In the genomic region with DNA sequence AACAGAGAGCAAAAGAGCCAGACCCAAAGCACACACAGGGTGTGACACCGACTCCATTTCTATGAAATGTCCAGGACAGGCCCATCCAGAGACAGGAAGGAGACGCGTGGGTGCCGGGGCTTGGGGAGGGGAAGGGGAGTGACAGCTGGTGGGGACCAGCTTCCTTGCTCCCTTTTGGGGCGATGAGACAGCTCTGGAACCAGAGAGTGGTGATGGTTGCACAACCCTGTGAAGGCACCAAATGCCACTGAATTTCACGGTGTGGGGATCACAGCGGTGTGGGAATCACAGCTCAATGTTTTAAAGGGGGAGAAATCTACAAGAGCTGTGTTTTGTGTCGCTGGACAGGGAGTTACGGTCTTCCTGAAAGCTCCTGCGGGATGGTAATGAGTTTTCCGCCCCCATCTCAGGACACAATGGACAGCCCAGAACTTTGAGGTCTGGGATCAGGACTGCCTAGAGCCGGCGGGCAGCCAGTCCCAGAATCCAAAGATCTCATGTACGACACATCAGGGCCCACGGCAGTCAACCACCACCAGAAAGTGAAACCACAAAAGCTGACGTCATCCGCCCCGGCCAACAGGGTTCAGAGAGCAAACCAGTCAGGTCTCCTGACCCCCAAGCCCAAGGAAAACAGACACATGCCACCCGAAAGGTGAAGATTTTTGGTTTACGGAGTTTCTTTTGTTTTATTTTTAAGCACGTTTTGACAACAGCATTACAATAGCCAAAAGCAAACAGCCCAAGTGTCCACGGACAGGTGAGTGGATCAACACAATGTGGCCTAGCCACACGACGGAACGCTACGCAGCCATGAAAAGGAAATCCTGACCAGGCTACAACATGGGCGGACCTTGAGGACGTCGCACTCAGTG, we compare ENCODE assay signal across 8 cellular contexts. TPM values are rescaled to one million over a fixed set of nuclear protein-coding genes. Genes with fewer than 3 reads are reported as not detected.
DNase-seq lines count a peak whose midpoint lies in the region; ATAC-seq, FAIRE-seq and TF ChIP-seq lines count a peak whose summit lies in the region.

No MANE protein-coding gene starts in this region.

- H3K4me3 ChIP-seq in HEK293 (ENCODE audit: low read depth, low read length): no peak overlapping the region
- peak overlapping the region in 2 of 3 experiments; percentile 17 to 22 for H3K4me3 ChIP-seq in endothelial cell of umbilical vein (replicated peaks in 1 of 3; ENCODE audit: insufficient read depth in 1 of 3, low read depth in 1 of 3, low read length in 3 of 3)
- H3K4me3 ChIP-seq in testis: no peak overlapping the region
- no peak overlapping the region for H3K4me3 ChIP-seq in Karpas-422 (ENCODE audit: low read length)

- no peak overlapping the region for H3K27ac ChIP-seq in HEK293 (ENCODE audit: extremely low read depth, low read depth, low read length)
- H3K27ac ChIP-seq in endothelial cell of umbilical vein (ENCODE audit: insufficient read depth, low read depth, low read length): peak overlapping the region; percentile 62
- peak overlapping the region in 1 of 2 donors; percentile 72 for H3K27ac ChIP-seq in testis
- H3K27ac ChIP-seq in Karpas-422 (ENCODE audit: low read length): no peak overlapping the region

- H3K9me1 ChIP-seq in endothelial cell of umbilical vein (replicated peaks; ENCODE audit: control insufficient read depth, extremely low read depth, insufficient read depth, low read length): no peaks in the 10 kb centered on the region

- ATAC-seq in GM18505 (IDR thresholded peaks at IDR 0.05; ENCODE audit: unreplicated experiment): no peak

- peak overlapping the region; percentile 57 for H3K4me2 ChIP-seq in endothelial cell of umbilical vein (ENCODE audit: insufficient read depth, low read length)
- H3K4me2 ChIP-seq in Karpas-422 (ENCODE audit: low read depth, low read length, poor library complexity, severe bottlenecking): no peak overlapping the region

- no peaks in the 10 kb centered on the region for H3K9me3 ChIP-seq in HEK293 (ENCODE audit: control insufficient read depth, insufficient read depth, low read depth, low read length)
- no peaks in the 10 kb centered on the region for H3K9me3 ChIP-seq in endothelial cell of umbilical vein (replicated peaks; ENCODE audit: control insufficient read depth, insufficient read depth, low read length)
- no peaks in the 10 kb centered on the region for H3K9me3 ChIP-seq in testis
- H3K9me3 ChIP-seq in Karpas-422 (ENCODE audit: low read length): no peaks in the 10 kb centered on the region

- H3K27me3 Mint-ChIP-seq in osteocyte (ENCODE audit: unreplicated experiment): no peaks in the 10 kb centered on the region

- no peaks in the 10 kb centered on the region for H3K9me2 ChIP-seq in Karpas-422 (replicated peaks; ENCODE audit: insufficient read depth, low read length)

- WGBS in testis, 2 donors: 82 to 84% methylated on average over 29 of the region's 29 CpGs

- dilution Hi-C loops in endothelial cell of umbilical vein (cut with MboI; ENCODE audit: extremely low pct_ligation_motif_present, low sequenced_read_pairs): no loop called here

- no peaks in the 10 kb centered on the region for H3K9me3 Mint-ChIP-seq in osteocyte (ENCODE audit: unreplicated experiment)

- intact Hi-C loops in endothelial cell of umbilical vein (cut with micrococcal nuclease): no loop called here
- intact Hi-C loops in testis (cut with DNase I; ENCODE audit: low total_unique reads): no loop called here

- peaks cover 90% of the 10 kb centered on the region for H3K79me2 ChIP-seq in endothelial cell of umbilical vein (ENCODE audit: control insufficient read depth, insufficient read depth, low read length)
- peaks cover 91% of the 10 kb centered on the region for H3K79me2 ChIP-seq in Karpas-422 (ENCODE audit: low read length)

- FAIRE-seq in endothelial cell of umbilical vein (lab: Jason Lieb, UNC): peak; percentile 85

- CTCF ChIA-PET in HEK293 (lab: Yijun Ruan, JAX): interaction anchor here (0.6 to 0.7 kb wide), 2 partner anchors 113 to 1365 kb away, joined by 3 read pairs; no protein-coding TSS in a partner anchor
- CTCF ChIA-PET in endothelial cell of umbilical vein (lab: Charles Lee): interaction anchor here (1.0 to 1.2 kb wide), 2 partner anchors 127 to 187 kb away, joined by 3 to 4 read pairs; no protein-coding TSS in a partner anchor

- H3K36me3 Mint-ChIP-seq in osteocyte (ENCODE audit: unreplicated experiment): peaks cover 3% of the 10 kb centered on the region

- H3K9ac ChIP-seq in endothelial cell of umbilical vein (replicated peaks; ENCODE audit: extremely low read depth, insufficient read depth, low read length) (peak overlapping the region; percentile 51), Karpas-422 (ENCODE audit: low read length) (no peak overlapping the region)

- no peaks in the 10 kb centered on the region for H4K20me1 ChIP-seq in endothelial cell of umbilical vein (replicated peaks; ENCODE audit: control insufficient read depth, extremely low read depth, insufficient read depth, low read length)
- H4K20me1 ChIP-seq in Karpas-422 (ENCODE audit: insufficient read depth, low read depth, low read length): peaks cover 58% of the 10 kb centered on the region

- peak overlapping the region; percentile 62 for H3K27ac Mint-ChIP-seq in osteocyte (ENCODE audit: unreplicated experiment)

- H3K27me3 ChIP-seq in endothelial cell of umbilical vein (ENCODE audit: control insufficient read depth in 2 of 2, insufficient read depth in 2 of 2, low read length in 2 of 2): no peaks in the 10 kb centered on the region
- no peaks in the 10 kb centered on the region for H3K27me3 ChIP-seq in testis
- H3K27me3 ChIP-seq in Karpas-422 (ENCODE audit: low read length): no peaks in the 10 kb centered on the region

- H3K4me1 Mint-ChIP-seq in osteocyte (ENCODE audit: unreplicated experiment): peaks cover 12% of the 10 kb centered on the region

- H3K4me3 Mint-ChIP-seq in osteocyte (ENCODE audit: unreplicated experiment): no peak overlapping the region

- H2AFZ ChIP-seq in endothelial cell of umbilical vein (ENCODE audit: low read depth, low read length) (no peak overlapping the region), Karpas-422 (ENCODE audit: low read length) (no peak overlapping the region)

- BruUV-seq in endothelial cell of umbilical vein (replicated peaks; lab: Mats Ljungman, UMichigan): no TSS peak

- no peak for TF ChIP-seq CTCF in HEK293 (tag by site-specific recombination; IDR thresholded peaks at IDR 0.05)
- no peak for TF ChIP-seq CTCF in endothelial cell of umbilical vein (IDR thresholded peaks at IDR 0.05; ENCODE audit: extremely low read depth in 1 of 2, insufficient read depth in 1 of 2, low read depth in 1 of 2, low read length in 2 of 2)
- TF ChIP-seq CTCF in osteocyte (IDR thresholded peaks at IDR 0.05): no peak
- no peak for TF ChIP-seq CTCF in testis (IDR thresholded peaks at IDR 0.05)

- DNase-seq in activated CD8-positive, alpha-beta memory T cell treated with anti-CD3 and anti-CD28 coated beads, Interleukin-2, amount 50 U/mL, for 1 hour (ENCODE audit: extremely low read depth): peak; percentile 37
- DNase-seq in endothelial cell of umbilical vein (ENCODE audit: low read depth, low spot score): peak; percentile 64
- DNase-seq in osteocyte (ENCODE audit: extremely low spot score, unreplicated experiment): no peak
- peak; percentile 36 for DNase-seq in testis
- DNase-seq in Karpas-422: no peak
- no peak for DNase-seq in NCI-H524 (lab: John Stamatoyannopoulos, UW)

- peaks cover 3% of the 10 kb centered on the region; the same call in 1 of the 2 replicates for H3K4me1 ChIP-seq in HEK293 (ENCODE audit: control insufficient read depth, insufficient read depth, low read length)
- no peaks in the 10 kb centered on the region for H3K4me1 ChIP-seq in endothelial cell of umbilical vein (ENCODE audit: control insufficient read depth, extremely low read depth, insufficient read depth, low read length)
- H3K4me1 ChIP-seq in testis: peaks cover 16% of the 10 kb centered on the region
- H3K4me1 ChIP-seq in Karpas-422 (ENCODE audit: low read length): peaks cover 38% of the 10 kb centered on the region

- H3K36me3 ChIP-seq in HEK293 (ENCODE audit: control insufficient read depth in 2 of 2, insufficient read depth in 1 of 2, low read length in 2 of 2) (peaks cover 4 to 57% of the 10 kb centered on the region in 2 experiments; a peak in 2 of 3 replicates), endothelial cell of umbilical vein (ENCODE audit: control insufficient read depth in 2 of 2, extremely low read depth in 1 of 2, insufficient read depth in 2 of 2, low read length in 2 of 2) (peaks cover 0 to 3% of the 10 kb centered on the region in 2 experiments), testis (ENCODE audit: low read depth, missing control alignments) (no peaks in the 10 kb centered on the region), Karpas-422 (ENCODE audit: insufficient read depth, low read length) (0 out of 2 replicates have a peak, but pooled peaks cover 7% of the 10 kb centered on the region)

- POLR2A ChIA-PET in HEK293 (lab: Yijun Ruan, JAX) (no interaction called here), endothelial cell of umbilical vein (lab: Charles Lee) (no interaction called here)

- TF ChIP-seq POLR2A in endothelial cell of umbilical vein (IDR thresholded peaks at IDR 0.05; ENCODE audit: low read depth, low read length): no peak
- TF ChIP-seq POLR2A in testis (IDR thresholded peaks at IDR 0.05): no peak
- no peak for TF ChIP-seq POLR2A in GM18505 (IDR thresholded peaks at IDR 0.05; ENCODE audit: borderline replicate concordance, extremely low read depth, insufficient read depth, insufficient read length)

RNA-seq across cellular contexts. Expression of gene SGTA, which starts 7.3 kb away (rescaled TPM):
- 72.3 and 76.5 TPM in 2 replicates for total RNA-seq in endothelial cell of umbilical vein
- 119 and 131 TPM in 2 replicates for polyA plus RNA-seq in endothelial cell of umbilical vein
- polyA plus RNA-seq in endothelial cell of umbilical vein (2011; cell fraction: cytosol; rRNA removed): 88.2 and 98.9 TPM in 2 replicates
- polyA plus RNA-seq in endothelial cell of umbilical vein (2011; cell fraction: nucleus; rRNA removed): 67.9 and 71.9 TPM in 2 replicates
- 68.7 and 77.3 TPM in 2 replicates for polyA plus RNA-seq in endothelial cell of umbilical vein (2012)
- 32.2 and 39.4 TPM in 2 replicates for polyA minus RNA-seq in endothelial cell of umbilical vein
- 23.8 TPM for polyA minus RNA-seq in endothelial cell of umbilical vein (2011; cell fraction: cytosol; rRNA and poly(A)+ RNA removed)
- 13.2 and 20.9 TPM in 2 replicates for polyA minus RNA-seq in endothelial cell of umbilical vein (2011; cell fraction: nucleus; rRNA and poly(A)+ RNA removed)
- 50.7 and 53.2 TPM in 2 replicates for total RNA-seq in osteocyte
- 100 to 1,000 TPM in 1 of 2 donors, 10 to 100 TPM in 1; 93.9 to 100 TPM for total RNA-seq in testis
- polyA plus RNA-seq in testis (ENCODE audit: insufficient read depth, low read depth, low replicate concordance): 99.6 TPM
- total RNA-seq in Karpas-422 (2014; rRNA removed; shearing (Covaris generic); ENCODE audit: low replicate concordance): 31.2 and 55.8 TPM in 2 replicates

RNA-seq across cellular contexts. Expression of gene THOP1, which starts 9.5 kb away (rescaled TPM):
- 108 and 115 TPM in 2 replicates for total RNA-seq in endothelial cell of umbilical vein
- polyA plus RNA-seq in endothelial cell of umbilical vein: 82.8 and 88.0 TPM in 2 replicates
- polyA plus RNA-seq in endothelial cell of umbilical vein (2011; cell fraction: cytosol; rRNA removed): 75.2 and 90.1 TPM in 2 replicates
- polyA plus RNA-seq in endothelial cell of umbilical vein (2011; cell fraction: nucleus; rRNA removed): 124 and 136 TPM in 2 replicates
- polyA plus RNA-seq in endothelial cell of umbilical vein (2012): 93.9 and 96.4 TPM in 2 replicates
- 55.0 and 69.8 TPM in 2 replicates for polyA minus RNA-seq in endothelial cell of umbilical vein
- 149 TPM for polyA minus RNA-seq in endothelial cell of umbilical vein (2011; cell fraction: cytosol; rRNA and poly(A)+ RNA removed)
- polyA minus RNA-seq in endothelial cell of umbilical vein (2011; cell fraction: nucleus; rRNA and poly(A)+ RNA removed): 31.6 and 31.7 TPM in 2 replicates
- 43.4 and 45.2 TPM in 2 replicates for total RNA-seq in osteocyte
- 100 to 1,000 TPM; 111 to 134 TPM for total RNA-seq in testis
- 166 TPM for polyA plus RNA-seq in testis (ENCODE audit: insufficient read depth, low read depth, low replicate concordance)
- 57.0 and 148 TPM in 2 replicates for total RNA-seq in Karpas-422 (2014; rRNA removed; shearing (Covaris generic); ENCODE audit: low replicate concordance)

RNA-seq across cellular contexts. Expression of gene SLC39A3, which starts 36.0 kb away (rescaled TPM):
- 25.8 and 28.0 TPM in 2 replicates for total RNA-seq in endothelial cell of umbilical vein
- polyA plus RNA-seq in endothelial cell of umbilical vein: 43.1 and 49.4 TPM in 2 replicates
- 42.1 and 42.2 TPM in 2 replicates for polyA plus RNA-seq in endothelial cell of umbilical vein (2011; cell fraction: cytosol; rRNA removed)
- polyA plus RNA-seq in endothelial cell of umbilical vein (2011; cell fraction: nucleus; rRNA removed): 18.2 and 19.2 TPM in 2 replicates
- polyA plus RNA-seq in endothelial cell of umbilical vein (2012): 25.7 and 31.5 TPM in 2 replicates
- polyA minus RNA-seq in endothelial cell of umbilical vein: 14.9 and 29.9 TPM in 2 replicates
- 21.5 TPM for polyA minus RNA-seq in endothelial cell of umbilical vein (2011; cell fraction: cytosol; rRNA and poly(A)+ RNA removed)
- polyA minus RNA-seq in endothelial cell of umbilical vein (2011; cell fraction: nucleus; rRNA and poly(A)+ RNA removed): 6.7 and 7.7 TPM in 2 replicates
- total RNA-seq in osteocyte: 36.5 and 41.2 TPM in 2 replicates
- 100 to 1,000 TPM; 126 to 160 TPM for total RNA-seq in testis
- polyA plus RNA-seq in testis (ENCODE audit: insufficient read depth, low read depth, low replicate concordance): 198 TPM
- total RNA-seq in Karpas-422 (2014; rRNA removed; shearing (Covaris generic); ENCODE audit: low replicate concordance): 28.6 and 55.3 TPM in 2 replicates

RNA-seq across cellular contexts. Expression of gene ZNF554, which starts 43.9 kb away (rescaled TPM):
- total RNA-seq in endothelial cell of umbilical vein (1.6 and 1.8 TPM in 2 replicates), osteocyte (7.1 and 7.4 TPM in 2 replicates), testis (1 to 10 TPM; 9.3 to 9.4 TPM)
- polyA plus RNA-seq in endothelial cell of umbilical vein (1.0 and 1.2 TPM in 2 replicates), testis (ENCODE audit: insufficient read depth, low read depth, low replicate concordance) (6.9 TPM)
- polyA plus RNA-seq in endothelial cell of umbilical vein (2011; cell fraction: cytosol; rRNA removed): 0.96 and 1.0 TPM in 2 replicates
- 2.8 and 3.8 TPM in 2 replicates for polyA plus RNA-seq in endothelial cell of umbilical vein (2011; cell fraction: nucleus; rRNA removed)
- 1.0 and 1.1 TPM in 2 replicates for polyA plus RNA-seq in endothelial cell of umbilical vein (2012)
- 1.7 and 1.8 TPM in 2 replicates for polyA minus RNA-seq in endothelial cell of umbilical vein
- 1.8 TPM for polyA minus RNA-seq in endothelial cell of umbilical vein (2011; cell fraction: cytosol; rRNA and poly(A)+ RNA removed)
- 0.87 and 1.2 TPM in 2 replicates for polyA minus RNA-seq in endothelial cell of umbilical vein (2011; cell fraction: nucleus; rRNA and poly(A)+ RNA removed)
- total RNA-seq in Karpas-422 (2014; rRNA removed; shearing (Covaris generic); ENCODE audit: low replicate concordance): 2.6 and 4.0 TPM in 2 replicates

RNA-seq across cellular contexts. Expression of gene DIRAS1, which starts 54.6 kb away (rescaled TPM):
- total RNA-seq in endothelial cell of umbilical vein (0.09 and 0.23 TPM in 2 replicates), osteocyte (5.8 and 6.9 TPM in 2 replicates), testis (10 to 100 TPM; 22.5 to 33.1 TPM)
- polyA plus RNA-seq in endothelial cell of umbilical vein (0.17 and 0.43 TPM in 2 replicates), testis (ENCODE audit: insufficient read depth, low read depth, low replicate concordance) (8.1 TPM)
- polyA plus RNA-seq in endothelial cell of umbilical vein (2011; cell fraction: cytosol; rRNA removed): 0.18 and 0.23 TPM in 2 replicates
- 0.08 and 0.14 TPM in 2 replicates for polyA plus RNA-seq in endothelial cell of umbilical vein (2011; cell fraction: nucleus; rRNA removed)
- polyA plus RNA-seq in endothelial cell of umbilical vein (2012): 0.44 and 1.5 TPM in 2 replicates
- polyA minus RNA-seq in endothelial cell of umbilical vein: 0.91 and 3.6 TPM in 2 replicates
- not detected for polyA minus RNA-seq in endothelial cell of umbilical vein (2011; cell fraction: cytosol; rRNA and poly(A)+ RNA removed)
- polyA minus RNA-seq in endothelial cell of umbilical vein (2011; cell fraction: nucleus; rRNA and poly(A)+ RNA removed): 0.63 TPM in 1 of 2 replicates, not detected in the other
- not detected in 2 replicates for total RNA-seq in Karpas-422 (2014; rRNA removed; shearing (Covaris generic); ENCODE audit: low replicate concordance)

Comparison
In these comparisons a context has a peak if more than half of its experiments do, and no peak if none do; other contexts are left out.
1. H3K4me3 ChIP-seq: peak in endothelial cell of umbilical vein (2 of 3); none in HEK293 (single experiment), testis (0 of 2) and Karpas-422 (single experiment).
2. DNase-seq: peak in activated CD8-positive, alpha-beta memory T cell treated with anti-CD3 and anti-CD28 coated beads, Interleukin-2, amount 50 U/mL, for 1 hour (single experiment), endothelial cell of umbilical vein (single experiment) and testis (single experiment); none in osteocyte (single experiment), Karpas-422 (single experiment) and NCI-H524 (0 of 2).